Comparison of ENCODE assay signal across 7 cellular contexts in genomic region chr13:114065926-114066774, GRCh38.
DNase-seq lines count a peak whose midpoint lies in the region; ATAC-seq and TF ChIP-seq lines count a peak whose summit lies in the region.

No MANE protein-coding gene starts in this region.

- no peaks in the 10 kb centered on the region for H3K27me3 Mint-ChIP-seq in activated CD4-positive, alpha-beta memory T cell treated with anti-CD3 and anti-CD28 coated beads, Interleukin-2, amount 10 ng/mL, durations not matched to agents 7 days and 5 days

- peak overlapping the region; percentile 89 for H3K27ac Mint-ChIP-seq in activated CD4-positive, alpha-beta memory T cell treated with anti-CD3 and anti-CD28 coated beads, Interleukin-2, amount 10 ng/mL, durations not matched to agents 7 days and 5 days

- no peaks in the 10 kb centered on the region for H3K36me3 ChIP-seq in suprapubic skin

- CTCF ChIA-PET in activated CD4-positive, alpha-beta memory T cell treated with anti-CD3 and anti-CD28 coated beads, Interleukin-2, amount 10 ng/mL, durations not matched to agents 7 days and 5 days (lab: Charles Lee): interaction anchor here (0.8 to 1.5 kb wide), 4 partner anchors 27 to 161 kb away, joined by 3 to 15 read pairs (median 8); no protein-coding TSS in a partner anchor

- no peaks in the 10 kb centered on the region for H3K9me3 ChIP-seq in right cardiac atrium (ENCODE audit: control insufficient read depth, low read length)
- H3K9me3 ChIP-seq in suprapubic skin: no peaks in the 10 kb centered on the region

- H3K4me1 Mint-ChIP-seq in activated CD4-positive, alpha-beta memory T cell treated with anti-CD3 and anti-CD28 coated beads, Interleukin-2, amount 10 ng/mL, durations not matched to agents 7 days and 5 days: peaks cover 62% of the 10 kb centered on the region

- H3K27me3 ChIP-seq in right cardiac atrium (ENCODE audit: control insufficient read depth, insufficient read depth) (no peaks in the 10 kb centered on the region), suprapubic skin (no peaks in the 10 kb centered on the region)

- H3K4me1 ChIP-seq in right cardiac atrium (ENCODE audit: control insufficient read depth, insufficient read depth, low read length): peaks cover 4% of the 10 kb centered on the region
- H3K4me1 ChIP-seq in suprapubic skin: peaks cover 68% of the 10 kb centered on the region

- POLR2A ChIA-PET in activated CD4-positive, alpha-beta memory T cell treated with anti-CD3 and anti-CD28 coated beads, Interleukin-2, amount 10 ng/mL, durations not matched to agents 7 days and 5 days (lab: Charles Lee): interaction anchor here (0.6 to 2.7 kb wide), 18 partner anchors 8 to 576 kb away, joined by 3 to 23 read pairs (median 4); partner anchors contain the start of gene UPF3A

- DNase-seq in activated CD4-positive, alpha-beta memory T cell treated with anti-CD3 and anti-CD28 coated beads, Interleukin-2, amount 10 ng/mL, durations not matched to agents 7 days and 5 days: no peak
- DNase-seq in right cardiac atrium (peak in 2 of 3 donors; percentile 66), suprapubic skin (ENCODE audit: low spot score in 2 of 2) (peak in 1 of 2 donors; percentile 71), NCI-H82 (lab: John Stamatoyannopoulos, UW) (no peak)

- intact Hi-C loops in right cardiac atrium (cut with DNase I): loop anchor here in 1 of 4 donors (10.0 kb wide), 1 partner anchor 59 kb away; no protein-coding TSS in a partner anchor

- H3K9me3 Mint-ChIP-seq in activated CD4-positive, alpha-beta memory T cell treated with anti-CD3 and anti-CD28 coated beads, Interleukin-2, amount 10 ng/mL, durations not matched to agents 7 days and 5 days: peaks cover 3% of the 10 kb centered on the region

- peak overlapping the region; percentile 79 for H3K27ac ChIP-seq in right cardiac atrium (ENCODE audit: low read length)
- H3K27ac ChIP-seq in suprapubic skin: peak overlapping the region; percentile 97

- 87% methylated on average over 35 of the region's 35 CpGs for WGBS in right cardiac atrium
- WGBS in suprapubic skin: 65% methylated on average over 16 of the region's 35 CpGs

- H3K4me3 ChIP-seq in right cardiac atrium (ENCODE audit: low read length) (no peak overlapping the region), suprapubic skin (peak overlapping the region; percentile 32)

- TF ChIP-seq EP300 in suprapubic skin (IDR thresholded peaks at IDR 0.05): no peak

- ATAC-seq in HG02571 (IDR thresholded peaks at IDR 0.05; ENCODE audit: unreplicated experiment) (peak; percentile 6), right cardiac atrium (no peak), GM21367 (IDR thresholded peaks at IDR 0.05; ENCODE audit: unreplicated experiment) (no peak), GM21786 (IDR thresholded peaks at IDR 0.05; ENCODE audit: unreplicated experiment) (no peak)

- H3K36me3 Mint-ChIP-seq in activated CD4-positive, alpha-beta memory T cell treated with anti-CD3 and anti-CD28 coated beads, Interleukin-2, amount 10 ng/mL, durations not matched to agents 7 days and 5 days (ENCODE audit: low read depth): peaks cover 32% of the 10 kb centered on the region

- TF ChIP-seq POLR2A in suprapubic skin (IDR thresholded peaks at IDR 0.05): no peak

- TF ChIP-seq CTCF in suprapubic skin (IDR thresholded peaks at IDR 0.05): no peak

- H3K4me3 Mint-ChIP-seq in activated CD4-positive, alpha-beta memory T cell treated with anti-CD3 and anti-CD28 coated beads, Interleukin-2, amount 10 ng/mL, durations not matched to agents 7 days and 5 days: peak overlapping the region; percentile 67

Comparison
In these comparisons a context has a peak if more than half of its experiments do, and no peak if none do; other contexts are left out.
1. DNase-seq: peak in right cardiac atrium (2 of 3); none in activated CD4-positive, alpha-beta memory T cell treated with anti-CD3 and anti-CD28 coated beads, Interleukin-2, amount 10 ng/mL, durations not matched to agents 7 days and 5 days (single experiment) and NCI-H82 (single experiment).